ENCODE assay signal across 8 cellular contexts in genomic region chr15:92383528-92384326, GRCh38. TPM values are rescaled to one million over a fixed set of nuclear protein-coding genes. Genes with fewer than 3 reads are reported as not detected.
A peak's percentile ranks its signal among the peaks of the same experiment; 100 is the strongest.
DNase-seq lines count a peak whose midpoint lies in the region; ATAC-seq, FAIRE-seq and TF ChIP-seq lines count a peak whose summit lies in the region.

No MANE protein-coding gene starts in this region.

- H3K27ac ChIP-seq in GM23248, result no peak overlapping the region

- no peak overlapping the region for H3K4me3 ChIP-seq in GM23248

- no peaks in the 10 kb centered on the region for H3K9me3 ChIP-seq in GM23248 (ENCODE audit: low read depth)

- ATAC-seq in omental fat pad (ENCODE audit: low FRiP score) (no peak), GM18861 (IDR thresholded peaks at IDR 0.05; ENCODE audit: unreplicated experiment) (no peak)

- no peak overlapping the region for H3K9ac ChIP-seq in GM23248

- no peaks in the 10 kb centered on the region for H4K20me1 ChIP-seq in GM23248 (ENCODE audit: insufficient read depth)

- no peaks in the 10 kb centered on the region for H3K79me2 ChIP-seq in GM23248 (ENCODE audit: insufficient read depth)

- H3K4me2 ChIP-seq in GM23248 (ENCODE audit: unreplicated experiment), result no peak overlapping the region

- H3K27me3 ChIP-seq in GM23248 (replicated peaks; ENCODE audit: insufficient read depth), result peaks cover 5% of the 10 kb centered on the region; the same call in 1 of the 2 replicates

- H3F3A ChIP-seq in GM23248 (ENCODE audit: insufficient read depth), result no peaks in the 10 kb centered on the region

- H3K9me2 ChIP-seq in GM23248 (ENCODE audit: insufficient read depth), result no peaks in the 10 kb centered on the region

- DNase-seq in D721Med (ENCODE audit: insufficient read length, low spot score) (no peak), GM23248 (peak; percentile 44), UCSD-AML1 (lab: John Stamatoyannopoulos, UW; ENCODE audit: unreplicated experiment) (peak; percentile 20), islet precursor cell (peak; percentile 77), HCEC 1CT (no peak), NCI-H510A treated with DMSO at 0.1 percent for 48 hours (lab: John Stamatoyannopoulos, UW) (no peak), omental fat pad (ENCODE audit: low spot score) (no peak)

- no peaks in the 10 kb centered on the region for H3K4me1 ChIP-seq in GM23248 (ENCODE audit: insufficient read depth)

- in situ Hi-C loops in GM23248 (cut with MboI), result loop anchor here (25.0 kb wide), 1 partner anchor 329 kb away; no protein-coding TSS in a partner anchor

- FAIRE-seq in D721Med (lab: Jason Lieb, UNC), result no peak

- 24 to 29% methylated on average over 10 of the region's 10 CpGs for WGBS in GM23248 (ENCODE audit: low coverage in 1 of 2, low lambda C conversion rate in 2 of 2, missing lambda C conversion rate in 2 of 2), 2 experiments

- no peaks in the 10 kb centered on the region for H3K36me3 ChIP-seq in GM23248 (ENCODE audit: low read depth)

- peak; percentile 52 for TF ChIP-seq CTCF in D721Med (IDR thresholded peaks at IDR 0.05; ENCODE audit: insufficient read depth, missing control alignments)
- TF ChIP-seq CTCF in omental fat pad (IDR thresholded peaks at IDR 0.05), result no peak

- H2AFZ ChIP-seq in GM23248, result no peak overlapping the region

RNA-seq across cellular contexts. Expression of gene ST8SIA2, which starts 10.0 kb away (rescaled TPM):
- not detected in 2 replicates for total RNA-seq in GM23248 (2014; rRNA removed; shearing (Covaris generic))
- not detected in 2 replicates for polyA plus RNA-seq in GM23248 (2016; fragmentation: Nextera tagmentation; extraction: Ambion mirVana)
- not detected for total RNA-seq in omental fat pad

Comparison
In these comparisons a context has a peak if more than half of its experiments do, and no peak if none do; other contexts are left out.
1. DNase-seq: peak in GM23248 (single experiment), UCSD-AML1 (single experiment) and islet precursor cell (single experiment); none in D721Med (single experiment), HCEC 1CT (single experiment), NCI-H510A treated with DMSO at 0.1 percent for 48 hours (single experiment) and omental fat pad (single experiment).